Comparison of ENCODE assay signal across 2 cellular contexts in genomic region chr14:73753887-73754880, GRCh38.
A peak's percentile ranks its signal among the peaks of the same experiment; 100 is the strongest.
TF ChIP-seq lines count a peak whose summit lies in the region.

No MANE protein-coding gene starts in this region.

TF ChIP-seq in K562, 482 proteins besides CTCF, POLR2A, EP300 and RAD21 (continued from another document and continues in another):
- TF ChIP-seq E2F6 (IDR thresholded peaks at IDR 0.05; ENCODE audit: borderline replicate concordance in 1 of 2, extremely low read depth in 1 of 2, insufficient read depth in 1 of 2, insufficient read length in 1 of 2, low read depth in 1 of 2, low read length in 1 of 2, poor library complexity in 1 of 2, severe bottlenecking in 1 of 2): peak in 1 of 2 experiments; percentile 11
- no peak for TF ChIP-seq BRF2 (IDR thresholded peaks at IDR 0.05; ENCODE audit: borderline replicate concordance, insufficient read depth, insufficient read length)
- no peak for TF ChIP-seq PRMT5 (CRISPR knock-in tag; IDR thresholded peaks at IDR 0.05)
- TF ChIP-seq ZBTB11 (CRISPR knock-in tag; IDR thresholded peaks at IDR 0.05): no peak
- no peak for TF ChIP-seq ERF (CRISPR knock-in tag; IDR thresholded peaks at IDR 0.05)
- TF ChIP-seq XRCC3 (IDR thresholded peaks at IDR 0.05): no peak
- peak; percentile 57 for TF ChIP-seq RBFOX2 (IDR thresholded peaks at IDR 0.05; ENCODE audit: low read depth, low read length)
- no peak for TF ChIP-seq SLC30A9 (CRISPR knock-in tag; IDR thresholded peaks at IDR 0.05)
- TF ChIP-seq ZBTB34 (CRISPR knock-in tag; IDR thresholded peaks at IDR 0.05): no peak
- TF ChIP-seq HDAC6 (IDR thresholded peaks at IDR 0.05; ENCODE audit: low read depth, low read length): no peak
- TF ChIP-seq KHSRP (IDR thresholded peaks at IDR 0.05): no peak
- TF ChIP-seq NFRKB (IDR thresholded peaks at IDR 0.05; ENCODE audit: low read depth): 0 out of 2 replicates have a peak, but pooled peaks have one; percentile 29
- peak; percentile 35; the same call in 1 of the 2 replicates for TF ChIP-seq POLR2G (IDR thresholded peaks at IDR 0.05; ENCODE audit: low read depth, low read length)
- TF ChIP-seq ZBTB9 (CRISPR knock-in tag; IDR thresholded peaks at IDR 0.05): no peak
- TF ChIP-seq HBP1 (CRISPR knock-in tag; IDR thresholded peaks at IDR 0.05): no peak
- no peak for TF ChIP-seq DPF2 (IDR thresholded peaks at IDR 0.05)
- TF ChIP-seq TFAP4 (CRISPR knock-in tag; IDR thresholded peaks at IDR 0.05; ENCODE audit: borderline replicate concordance): peak; percentile 73
- no peak for TF ChIP-seq TEAD2 (tag; IDR thresholded peaks at IDR 0.05)

TF ChIP-seq in HepG2, 621 proteins besides CTCF, POLR2A, EP300 and RAD21 (continued from another document and continues in another):
- no peak for TF ChIP-seq PREB (CRISPR knock-in tag; IDR thresholded peaks at IDR 0.05)
- TF ChIP-seq ZNF34 (CRISPR knock-in tag; IDR thresholded peaks at IDR 0.05; ENCODE audit: borderline replicate concordance): no peak
- no peak for TF ChIP-seq ZNF792 (CRISPR knock-in tag; IDR thresholded peaks at IDR 0.05)
- TF ChIP-seq ZNF383 (CRISPR knock-in tag; IDR thresholded peaks at IDR 0.05; ENCODE audit: borderline replicate concordance): no peak
- TF ChIP-seq RXRA (CRISPR knock-in tag; IDR thresholded peaks at IDR 0.05): no peak; the same call in 1 of the 2 replicates
- peak; percentile 58 for TF ChIP-seq ZFY (CRISPR knock-in tag; IDR thresholded peaks at IDR 0.05)
- TF ChIP-seq NFIB (CRISPR knock-in tag; IDR thresholded peaks at IDR 0.05; ENCODE audit: borderline replicate concordance): 0 out of 2 replicates have a peak, but pooled peaks have one; percentile 57
- no peak for TF ChIP-seq ZBTB3 (CRISPR knock-in tag; IDR thresholded peaks at IDR 0.05; ENCODE audit: borderline replicate concordance, low read depth)
- no peak for TF ChIP-seq SNAI1 (CRISPR knock-in tag; IDR thresholded peaks at IDR 0.05; ENCODE audit: borderline replicate concordance)
- TF ChIP-seq IRX3 (CRISPR knock-in tag; IDR thresholded peaks at IDR 0.05; ENCODE audit: borderline replicate concordance, low read depth): no peak
- TF ChIP-seq SALL2 (CRISPR knock-in tag; IDR thresholded peaks at IDR 0.05): no peak
- peak; percentile 1; the same call in 1 of the 2 replicates for TF ChIP-seq MAX (IDR thresholded peaks at IDR 0.05)
- no peak for TF ChIP-seq ZNF253 (CRISPR knock-in tag; IDR thresholded peaks at IDR 0.05; ENCODE audit: borderline replicate concordance)
- peak; percentile 43; the same call in 1 of the 2 replicates for TF ChIP-seq ZBTB34 (CRISPR knock-in tag; IDR thresholded peaks at IDR 0.05)
- TF ChIP-seq ZNF350 (CRISPR knock-in tag; IDR thresholded peaks at IDR 0.05; ENCODE audit: borderline replicate concordance, low read depth): no peak
- no peak for TF ChIP-seq MYNN (CRISPR knock-in tag; IDR thresholded peaks at IDR 0.05; ENCODE audit: low read depth)
- TF ChIP-seq MAZ (IDR thresholded peaks at IDR 0.05; ENCODE audit: borderline replicate concordance, low read depth, low read length): no peak
- TF ChIP-seq MAZ (CRISPR knock-in tag; IDR thresholded peaks at IDR 0.05; ENCODE audit: low read depth): no peak
- peak; percentile 46; the same call in 1 of the 2 replicates for TF ChIP-seq TFAP4 (IDR thresholded peaks at IDR 0.05; ENCODE audit: borderline replicate concordance, low read depth)
- no peak for TF ChIP-seq ZNF776 (CRISPR knock-in tag; IDR thresholded peaks at IDR 0.05)
- no peak for TF ChIP-seq ISX (CRISPR knock-in tag; conservative IDR thresholded peaks at IDR 0.05)
- no peak for TF ChIP-seq TOPORS (CRISPR knock-in tag; IDR thresholded peaks at IDR 0.05)
- TF ChIP-seq CENPT (CRISPR knock-in tag; IDR thresholded peaks at IDR 0.05; ENCODE audit: low read depth): 0 out of 2 replicates have a peak, but pooled peaks have one; percentile 59
- peak; percentile 16; the same call in 1 of the 2 replicates for TF ChIP-seq TBX2 (CRISPR knock-in tag; IDR thresholded peaks at IDR 0.05; ENCODE audit: borderline replicate concordance)
- 0 out of 2 replicates have a peak, but pooled peaks have one; percentile 33 for TF ChIP-seq ZSCAN9 (CRISPR knock-in tag; IDR thresholded peaks at IDR 0.05; ENCODE audit: borderline replicate concordance)
- TF ChIP-seq ETV5 (CRISPR knock-in tag; IDR thresholded peaks at IDR 0.05; ENCODE audit: borderline replicate concordance): no peak
- 0 out of 2 replicates have a peak, but pooled peaks have one; percentile 3 for TF ChIP-seq ZFP91 (CRISPR knock-in tag; IDR thresholded peaks at IDR 0.05; ENCODE audit: borderline replicate concordance)
- 0 out of 2 replicates have a peak, but pooled peaks have one; percentile 5 for TF ChIP-seq MTA1 (CRISPR knock-in tag; IDR thresholded peaks at IDR 0.05; ENCODE audit: borderline replicate concordance)
- no peak for TF ChIP-seq CSRNP2 (CRISPR knock-in tag; conservative IDR thresholded peaks at IDR 0.05; ENCODE audit: low read depth)
- no peak for TF ChIP-seq ZBTB2 (CRISPR knock-in tag; IDR thresholded peaks at IDR 0.05; ENCODE audit: low read depth)
- TF ChIP-seq ZNF205 (CRISPR knock-in tag; IDR thresholded peaks at IDR 0.05): no peak
- no peak for TF ChIP-seq MTF1 (CRISPR knock-in tag; IDR thresholded peaks at IDR 0.05)
- no peak for TF ChIP-seq CAMTA2 (CRISPR knock-in tag; IDR thresholded peaks at IDR 0.05; ENCODE audit: borderline replicate concordance)
- TF ChIP-seq MXI1 (IDR thresholded peaks at IDR 0.05; ENCODE audit: borderline replicate concordance, low read depth, low read length): peak; percentile 27; the same call in 1 of the 3 replicates
- TF ChIP-seq GTF2F1 (IDR thresholded peaks at IDR 0.05; ENCODE audit: low read length): no peak
- TF ChIP-seq HIC2 (CRISPR knock-in tag; IDR thresholded peaks at IDR 0.05; ENCODE audit: low read depth): no peak
- no peak for TF ChIP-seq SNAPC4 (CRISPR knock-in tag; IDR thresholded peaks at IDR 0.05)
